Comparison of ENCODE assay signal across 30 cellular contexts in genomic region chr18:8069708-8070107, GRCh38.
"Had no signal": no experiment of that assay in that cellular context is flagged by ENCODE, and none has a peak within 500 bp of the region (broad histone marks: within the 10 kb centered on the region; RNA-seq: fewer than 3 reads in every experiment).

No MANE protein-coding gene starts in this region.

- ATAC-seq: naive thymus-derived CD4-positive, alpha-beta T cell; natural killer cell; right cardiac atrium; right lobe of liver; stimulated activated memory B cell treated with anti-CD40 and anti-IgM and Interleukin-4, amounts not matched to agents 10 μg/mL and 1 μg/mL and 100 μg/mL, for 72 hours; stimulated activated naive CD8-positive, alpha-beta T cell treated with anti-CD3 and anti-CD28 coated beads, Interleukin-15, amount 100 ng/mL, for 72 hours; stimulated activated naive CD8-positive, alpha-beta T cell treated with anti-CD3 and anti-CD28 coated beads, Interleukin-15, Interleukin-2, amounts not matched to agents 100 U/mL and 50 U/mL, for 24 hours had no signal

- DNase-seq: naive thymus-derived CD4-positive, alpha-beta T cell; natural killer cell; occipital lobe; ovary; posterior cingulate gyrus; retina; right cardiac atrium; right lobe of liver; spleen; stimulated activated CD4-positive, alpha-beta T cell treated with anti-CD3 and anti-CD28 coated beads, Interleukin-12 subunit alpha, Interleukin-12 subunit beta, amount 100 ng/mL, for 4 hours; stimulated activated CD4-positive, alpha-beta T cell treated with anti-CD3 and anti-CD28 coated beads, Interleukin-1b, Interleukin-23, amount 100 ng/mL, for 48 hours; stimulated activated CD4-positive, alpha-beta T cell treated with anti-CD3 and anti-CD28 coated beads, Interleukin-4, amount 100 ng/mL, for 1 hour; stimulated activated CD4-positive, alpha-beta T cell treated with anti-CD3 and anti-CD28 coated beads, Interleukin-4, amount 100 ng/mL, for 4 hours; stimulated activated CD8-positive, alpha-beta memory T cell treated with anti-CD3 and anti-CD28 coated beads, Interleukin-4, amount 100 ng/mL, for 48 hours; stimulated activated naive CD4-positive, alpha-beta T cell; stimulated activated naive CD8-positive, alpha-beta T cell treated with anti-CD3 and anti-CD28 coated beads, Interleukin-15, amount 100 ng/mL, for 72 hours; stimulated activated naive CD8-positive, alpha-beta T cell treated with anti-CD3 and anti-CD28 coated beads, Interleukin-15, Interleukin-2, amounts not matched to agents 100 U/mL and 50 U/mL, for 24 hours; substantia nigra; thyroid gland; trophoblast cell; upper lobe of left lung; uterus had no signal

- H3K36me3 ChIP-seq: neural progenitor cell, ovary, right lobe of liver, spleen, suprapubic skin, thoracic aorta, thyroid gland, upper lobe of left lung, uterus had no signal

- H3K4me1 ChIP-seq: parathyroid adenoma, spleen, suprapubic skin, tibial nerve, uterus had no signal

- H3K27ac ChIP-seq: neural progenitor cell, ovary, parathyroid adenoma, right lobe of liver, skin epidermis, spleen, suprapubic skin, thoracic aorta, thyroid gland, tibial nerve, upper lobe of left lung, uterus had no signal

- H3K27me3 ChIP-seq: neural progenitor cell, ovary, right lobe of liver, spleen, suprapubic skin, thyroid gland, tibial nerve, upper lobe of left lung, uterus had no signal

- H3K9me3 ChIP-seq: ovary, right lobe of liver, spleen, suprapubic skin, thoracic aorta, thyroid gland, tibial nerve, upper lobe of left lung, uterus had no signal

- H3K4me3 ChIP-seq: neural progenitor cell, ovary, right lobe of liver, skin epidermis, smooth muscle cell, spleen, suprapubic skin, thoracic aorta, thyroid gland, tibial nerve, upper lobe of left lung, uterus had no signal
